23 cellular contexts compared by ENCODE assay signal in genomic region chr1:161747789-161748188, GRCh38. TPM values are rescaled to one million over a fixed set of nuclear protein-coding genes. Genes with fewer than 3 reads are reported as not detected.
A peak's percentile ranks its signal among the peaks of the same experiment; 100 is the strongest.
DNase-seq lines count a peak whose midpoint lies in the region; ATAC-seq and TF ChIP-seq lines count a peak whose summit lies in the region.
"Had no signal": no experiment of that assay in that cellular context is flagged by ENCODE, and none has a peak within 500 bp of the region (broad histone marks: within the 10 kb centered on the region; RNA-seq: fewer than 3 reads in every experiment).

No MANE protein-coding gene starts in this region.

- H3K4me1 ChIP-seq in testis: peaks cover 5% of the 10 kb centered on the region

- H3K9me3 Mint-ChIP-seq in CD4-positive, alpha-beta T cell: no peaks in the 10 kb centered on the region
- no peaks in the 10 kb centered on the region for H3K9me3 Mint-ChIP-seq in activated B cell treated with CpG ODN at 0.5 μM for 24 hours
- H3K9me3 Mint-ChIP-seq: activated naive CD4-positive, alpha-beta T cell treated with anti-CD3 and anti-CD28 coated beads, Interleukin-2, amount 10 ng/mL, durations not matched to agents 7 days and 5 days; stimulated activated effector memory CD8-positive, alpha-beta T cell treated with anti-CD3 and anti-CD28 coated beads, Interleukin-12 subunit alpha, Interleukin-12 subunit beta, amount 100 ng/mL, for 72 hours; T-cell had no signal

- H3K4me1 Mint-ChIP-seq in CD4-positive, alpha-beta T cell (ENCODE audit: low read depth): peaks cover 33% of the 10 kb centered on the region
- peaks cover 45% of the 10 kb centered on the region for H3K4me1 Mint-ChIP-seq in activated B cell treated with CpG ODN at 0.5 μM for 24 hours

- H3K4me3 ChIP-seq in testis: no peak overlapping the region
- H3K4me3 ChIP-seq: ascending aorta, lung, thoracic aorta had no signal

- peak overlapping the region; percentile 99 for H3K4me3 Mint-ChIP-seq in CD4-positive, alpha-beta T cell
- peak overlapping the region; percentile 50 for H3K4me3 Mint-ChIP-seq in activated B cell treated with CpG ODN at 0.5 μM for 24 hours
- H3K4me3 Mint-ChIP-seq: activated naive CD4-positive, alpha-beta T cell treated with anti-CD3 and anti-CD28 coated beads, Interleukin-2, amount 10 ng/mL, durations not matched to agents 7 days and 5 days; stimulated activated effector memory CD8-positive, alpha-beta T cell treated with anti-CD3 and anti-CD28 coated beads, Interleukin-12 subunit alpha, Interleukin-12 subunit beta, amount 100 ng/mL, for 72 hours had no signal

- TF ChIP-seq POLR2A in testis (IDR thresholded peaks at IDR 0.05): no peak

- ATAC-seq in CD4-positive, alpha-beta T cell (ENCODE audit: poor library complexity): no peak
- ATAC-seq in activated B cell treated with CpG ODN at 0.5 μM for 24 hours (ENCODE audit: low read depth): no peak
- ATAC-seq: stimulated activated effector memory CD8-positive, alpha-beta T cell treated with anti-CD3 and anti-CD28 coated beads, Interleukin-12 subunit alpha, Interleukin-12 subunit beta, amount 100 ng/mL, for 72 hours; T-cell had no signal

- no peaks in the 10 kb centered on the region for H3K27me3 ChIP-seq in CD4-positive, alpha-beta T cell (ENCODE audit: control insufficient read depth, insufficient read depth, low read length)
- H3K27me3 ChIP-seq in testis: no peaks in the 10 kb centered on the region
- H3K27me3 ChIP-seq: ascending aorta had no signal

- WGBS in testis, 2 donors: 41 to 52% methylated on average over 7 of the region's 7 CpGs

- H3K9me3 ChIP-seq in CD4-positive, alpha-beta T cell (ENCODE audit: control insufficient read depth, low read length): no peaks in the 10 kb centered on the region
- H3K9me3 ChIP-seq in testis: no peaks in the 10 kb centered on the region
- H3K9me3 ChIP-seq: ascending aorta, thoracic aorta had no signal

- intact Hi-C loops in CD4-positive, alpha-beta T cell (cut with DNase I, micrococcal nuclease): loop anchor here (5.0 to 10.0 kb wide), 3 partner anchors 183 to 523 kb away; partner anchors contain the start of genes APOA2 (in 2 of the 2) and TOMM40L (in 2 of the 2)
- intact Hi-C loops in activated B cell treated with CpG ODN at 0.5 μM for 24 hours (cut with micrococcal nuclease): loop anchor here (10.0 kb wide), 1 partner anchor 183 kb away; no protein-coding TSS in a partner anchor
- intact Hi-C loops in testis (cut with DNase I; ENCODE audit: low total_unique reads): no loop called here
- intact Hi-C loops in posterior vena cava (cut with DNase I): no loop called here

- POLR2A ChIA-PET in CD4-positive, alpha-beta T cell (lab: Charles Lee): interaction anchor here (0.6 to 0.9 kb wide), 2 partner anchors 22 to 186 kb away, joined by 3 to 5 read pairs; no protein-coding TSS in a partner anchor
- POLR2A ChIA-PET in activated B cell treated with CpG ODN at 0.5 μM for 24 hours (lab: Charles Lee): interaction anchor here (0.6 to 1.2 kb wide), 2 partner anchors 10 to 16 kb away, joined by 7 to 8 read pairs; no protein-coding TSS in a partner anchor

- H3K27ac ChIP-seq in CD4-positive, alpha-beta T cell (ENCODE audit: low read depth, low read length): no peak overlapping the region
- H3K27ac ChIP-seq in testis: no peak overlapping the region
- H3K27ac ChIP-seq: ascending aorta, thoracic aorta had no signal

- H3K27me3 Mint-ChIP-seq in CD4-positive, alpha-beta T cell: peaks cover 9% of the 10 kb centered on the region
- peaks cover 5% of the 10 kb centered on the region for H3K27me3 Mint-ChIP-seq in activated B cell treated with CpG ODN at 0.5 μM for 24 hours

- CTCF ChIA-PET in CD4-positive, alpha-beta T cell (lab: Charles Lee): no interaction called here
- CTCF ChIA-PET in activated B cell treated with CpG ODN at 0.5 μM for 24 hours (lab: Charles Lee): interaction anchor here (1.5 to 3.7 kb wide), 2 partner anchors 9 to 19 kb away, joined by 4 to 22 read pairs; no protein-coding TSS in a partner anchor

- no peak for TF ChIP-seq CTCF in CD4-positive, alpha-beta T cell (IDR thresholded peaks at IDR 0.05)
- TF ChIP-seq CTCF in activated B cell treated with CpG ODN at 0.5 μM for 24 hours (IDR thresholded peaks at IDR 0.05) (no peak), testis (IDR thresholded peaks at IDR 0.05) (no peak)

- peaks cover 25% of the 10 kb centered on the region for H3K36me3 Mint-ChIP-seq in CD4-positive, alpha-beta T cell (ENCODE audit: low read depth)
- peaks cover 20% of the 10 kb centered on the region for H3K36me3 Mint-ChIP-seq in activated B cell treated with CpG ODN at 0.5 μM for 24 hours (ENCODE audit: low read depth)
- H3K36me3 Mint-ChIP-seq: T-cell had no signal

- DNase-seq in CD4-positive, alpha-beta T cell: no peak
- DNase-seq in Kasumi-1 (lab: John Stamatoyannopoulos, UW) (peak; percentile 34 to 42), activated B cell treated with CpG ODN at 0.5 μM for 24 hours (no peak), testis (no peak), AG08395 (ENCODE audit: low spot score) (no peak), posterior vena cava (ENCODE audit: low spot score) (no peak)
- DNase-seq: activated naive CD4-positive, alpha-beta T cell treated with anti-CD3 and anti-CD28 coated beads, Interleukin-2, amount 10 ng/mL, durations not matched to agents 7 days and 5 days; activated T-cell treated with anti-CD3 and anti-CD28 coated beads, Interleukin-2, amount 50 U/mL, for 48 hours; CD4-positive, CD25-positive, alpha-beta regulatory T cell; central memory CD4-positive, alpha-beta T cell; DMS 273 treated with DMSO at 0.1 percent for 48 hours; glutamatergic neuron; NCI-H1436 treated with DMSO at 0.1 percent for 48 hours; NCI-H510A treated with DMSO at 0.1 percent for 48 hours; OCI-M1; small intestine; stimulated activated CD4-positive, alpha-beta T cell treated with anti-CD3 and anti-CD28 coated beads, Interleukin-2, amount 100 ng/mL, for 24 hours; T-cell had no signal

- no peaks in the 10 kb centered on the region for H3K36me3 ChIP-seq in testis (ENCODE audit: low read depth, missing control alignments)

- no peak overlapping the region for H3K27ac Mint-ChIP-seq in CD4-positive, alpha-beta T cell
- H3K27ac Mint-ChIP-seq in activated B cell treated with CpG ODN at 0.5 μM for 24 hours: peak overlapping the region; percentile 24
- H3K27ac Mint-ChIP-seq: activated naive CD4-positive, alpha-beta T cell treated with anti-CD3 and anti-CD28 coated beads, Interleukin-2, amount 10 ng/mL, durations not matched to agents 7 days and 5 days; stimulated activated effector memory CD8-positive, alpha-beta T cell treated with anti-CD3 and anti-CD28 coated beads, Interleukin-12 subunit alpha, Interleukin-12 subunit beta, amount 100 ng/mL, for 72 hours had no signal

RNA-seq across cellular contexts. Expression of gene DUSP12, which starts 1.8 kb away (rescaled TPM):
- total RNA-seq in CD4-positive, alpha-beta T cell: 10 to 100 TPM; 20.3 to 23.0 TPM
- total RNA-seq in activated B cell treated with CpG ODN at 0.5 μM for 24 hours (37.2 and 38.9 TPM in 2 replicates), testis (10 to 100 TPM; 23.6 to 31.8 TPM), posterior vena cava (10 to 100 TPM; 15.5 to 17.4 TPM)
- 21.8 TPM for polyA plus RNA-seq in testis (ENCODE audit: insufficient read depth, low read depth, low replicate concordance)

RNA-seq across cellular contexts. Expression of gene ATF6, which starts 18.3 kb away (rescaled TPM):
- 10 to 100 TPM; 16.2 to 17.1 TPM for total RNA-seq in CD4-positive, alpha-beta T cell
- total RNA-seq in activated B cell treated with CpG ODN at 0.5 μM for 24 hours (23.7 and 24.6 TPM in 2 replicates), testis (10 to 100 TPM; 38.0 to 38.2 TPM), posterior vena cava (10 to 100 TPM; 27.9 to 32.3 TPM)
- polyA plus RNA-seq in testis (ENCODE audit: insufficient read depth, low read depth, low replicate concordance): 22.6 TPM

RNA-seq across cellular contexts. Expression of gene FCRLB, which starts 26.4 kb away (rescaled TPM):
- total RNA-seq in CD4-positive, alpha-beta T cell: under 1 TPM in 1 of 2 experiments, not detected in 1; 0.11 TPM
- total RNA-seq in activated B cell treated with CpG ODN at 0.5 μM for 24 hours (2.1 and 2.4 TPM in 2 replicates), testis (under 1 TPM; 0.63 to 0.68 TPM), posterior vena cava (under 1 TPM; 0.38 to 0.74 TPM)
- 0.53 TPM for polyA plus RNA-seq in testis (ENCODE audit: insufficient read depth, low read depth, low replicate concordance)
- total RNA-seq: ascending aorta; CD4-positive, CD25-positive, alpha-beta regulatory T cell had no signal

RNA-seq across cellular contexts. Expression of gene FCRLA, which starts 40.8 kb away (rescaled TPM):
- not detected for total RNA-seq in CD4-positive, alpha-beta T cell
- total RNA-seq in activated B cell treated with CpG ODN at 0.5 μM for 24 hours (175 and 178 TPM in 2 replicates), testis (not detected), posterior vena cava (under 1 TPM in 1 of 2 donors, not detected in 1; 0.19 TPM)
- 0.50 TPM for polyA plus RNA-seq in testis (ENCODE audit: insufficient read depth, low read depth, low replicate concordance)
- total RNA-seq: activated CD8-positive, alpha-beta memory T cell treated with anti-CD3 and anti-CD28 coated beads for 36 hours; ascending aorta; CD4-positive, CD25-positive, alpha-beta regulatory T cell; thoracic aorta had no signal

Comparison
In these comparisons a context has a peak if more than half of its experiments do, and no peak if none do; other contexts are left out.
1. DNase-seq: peak in Kasumi-1 (2 of 2); none in CD4-positive, alpha-beta T cell (0 of 10), activated B cell treated with CpG ODN at 0.5 μM for 24 hours (single experiment), testis (single experiment), AG08395 (single experiment) and posterior vena cava (single experiment).
2. intact Hi-C loops: an anchor here in CD4-positive, alpha-beta T cell (5.0 to 10.0 kb wide) and activated B cell treated with CpG ODN at 0.5 μM for 24 hours (10.0 kb wide); none called in testis and posterior vena cava.